In the genomic region with DNA sequence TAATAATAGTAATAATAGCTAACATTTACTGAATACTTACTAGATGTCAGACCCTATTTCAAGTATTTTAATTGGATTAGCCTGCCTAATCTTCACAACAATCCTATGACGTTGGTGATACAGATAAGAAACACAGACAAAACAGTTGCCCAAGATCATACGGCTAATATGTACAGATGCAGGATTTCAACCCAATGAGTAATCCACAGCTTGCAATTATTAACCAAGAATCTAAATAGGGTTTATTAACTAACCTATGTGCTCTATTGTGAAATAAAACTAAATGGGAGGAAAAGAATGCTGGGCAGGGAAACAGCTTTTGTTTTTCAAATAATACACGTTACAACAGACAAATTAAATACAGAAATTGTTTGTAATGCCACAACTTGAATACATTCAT, we compare ENCODE assay signal across 11 cellular contexts. TPM values are rescaled to one million over a fixed set of nuclear protein-coding genes. Genes with fewer than 3 reads are reported as not detected.
DNase-seq lines count a peak whose midpoint lies in the region; TF ChIP-seq lines count a peak whose summit lies in the region.
"Had no signal": no experiment of that assay in that cellular context is flagged by ENCODE, and none has a peak within 500 bp of the region (broad histone marks: within the 10 kb centered on the region; RNA-seq: fewer than 3 reads in every experiment).

No MANE protein-coding gene starts in this region.

- POLR2A ChIA-PET in HEK293 (lab: Yijun Ruan, JAX), result no interaction called here

- no peak overlapping the region for H3K9ac ChIP-seq in OCI-LY3 (ENCODE audit: low read length)
- H3K9ac ChIP-seq: neural progenitor cell had no signal

- peak overlapping the region; percentile 63 for H3K4me2 ChIP-seq in OCI-LY3 (ENCODE audit: low read length)
- H3K4me2 ChIP-seq: neural progenitor cell had no signal

- H3K27me3 ChIP-seq in OCI-LY3 (ENCODE audit: low read depth, low read length), result no peaks in the 10 kb centered on the region
- no peaks in the 10 kb centered on the region for H3K27me3 ChIP-seq in kidney epithelial cell (ENCODE audit: control insufficient read depth, insufficient read depth, low read length)
- H3K27me3 ChIP-seq in spleen (replicated peaks in 1 of 7), result no peaks in the 10 kb centered on the region
- no peaks in the 10 kb centered on the region for H3K27me3 ChIP-seq in Peyer's patch
- no peaks in the 10 kb centered on the region for H3K27me3 ChIP-seq in testis
- H3K27me3 ChIP-seq: neural progenitor cell had no signal

- H3K36me3 ChIP-seq in HEK293 (ENCODE audit: control insufficient read depth in 2 of 2, insufficient read depth in 1 of 2, low read length in 2 of 2) (no peaks in the 10 kb centered on the region), OCI-LY3 (replicated peaks; ENCODE audit: low read depth, low read length) (no peaks in the 10 kb centered on the region), kidney epithelial cell (ENCODE audit: control insufficient read depth, insufficient read depth, low read length) (no peaks in the 10 kb centered on the region), spleen (peaks cover 0 to 72% (median 10%) of the 10 kb centered on the region in 6 donors), Peyer's patch (peaks cover 0 to 13% (median 0%) of the 10 kb centered on the region in 3 donors), testis (ENCODE audit: low read depth, missing control alignments) (no peaks in the 10 kb centered on the region)
- H3K36me3 ChIP-seq: neural progenitor cell had no signal

- no peaks in the 10 kb centered on the region for H3K9me3 ChIP-seq in HEK293 (ENCODE audit: control insufficient read depth, insufficient read depth, low read depth, low read length)
- no peaks in the 10 kb centered on the region for H3K9me3 ChIP-seq in OCI-LY3 (ENCODE audit: insufficient read depth, low read length)
- no peaks in the 10 kb centered on the region for H3K9me3 ChIP-seq in spleen
- no peaks in the 10 kb centered on the region for H3K9me3 ChIP-seq in Peyer's patch
- H3K9me3 ChIP-seq in testis, result no peaks in the 10 kb centered on the region
- H3K9me3 ChIP-seq: Caco-2 had no signal

- 49 to 57% (median 54%) methylated on average over 3 of the region's 3 CpGs for WGBS in spleen, 5 donors
- WGBS in testis, 2 donors, result 36 to 50% methylated on average over 3 of the region's 3 CpGs

- H3K79me2 ChIP-seq in OCI-LY3 (ENCODE audit: low read length), result peaks cover 2% of the 10 kb centered on the region; the same call in 1 of the 2 replicates

- peak; percentile 34 for DNase-seq in GM03348 (ENCODE audit: low spot score)
- DNase-seq in kidney epithelial cell (ENCODE audit: low read depth), result peak; percentile 53
- no peak for DNase-seq in spleen
- no peak for DNase-seq in Peyer's patch
- DNase-seq in islet precursor cell, result no peak
- no peak for DNase-seq in testis
- DNase-seq: activated naive CD4-positive, alpha-beta T cell treated with anti-CD3 and anti-CD28 coated beads, Interleukin-2, amount 50 U/mL, for 16 hours had no signal

- H3K4me3 ChIP-seq in HEK293 (ENCODE audit: low read depth, low read length) (no peak overlapping the region), OCI-LY3 (ENCODE audit: low read length) (no peak overlapping the region), kidney epithelial cell (ENCODE audit: low read depth, low read length) (no peak overlapping the region), spleen (no peak overlapping the region), Peyer's patch (no peak overlapping the region), testis (no peak overlapping the region)
- H3K4me3 ChIP-seq: neural progenitor cell had no signal

- H3K4me1 ChIP-seq in HEK293 (ENCODE audit: control insufficient read depth, insufficient read depth, low read length) (peaks cover 8% of the 10 kb centered on the region; the same call in 1 of the 2 replicates), OCI-LY3 (ENCODE audit: low read length) (peaks cover 55% of the 10 kb centered on the region), spleen (peaks cover 0 to 36% (median 9%) of the 10 kb centered on the region in 6 donors), Peyer's patch (no peaks in the 10 kb centered on the region), testis (no peaks in the 10 kb centered on the region)
- H3K4me1 ChIP-seq: neural progenitor cell had no signal

- CTCF ChIA-PET in HEK293 (lab: Yijun Ruan, JAX), result interaction anchor here (0.6 to 0.7 kb wide), 2 partner anchors 94 to 1296 kb away, joined by 3 read pairs; no protein-coding TSS in a partner anchor

- TF ChIP-seq CTCF in HEK293 (tag by site-specific recombination; IDR thresholded peaks at IDR 0.05), result no peak
- no peak for TF ChIP-seq CTCF in OCI-LY3 (IDR thresholded peaks at IDR 0.05; ENCODE audit: low read depth, low read length)
- no peak for TF ChIP-seq CTCF in kidney epithelial cell (IDR thresholded peaks at IDR 0.05; ENCODE audit: insufficient read depth, low read length, poor library complexity, severe bottlenecking)
- no peak for TF ChIP-seq CTCF in spleen (IDR thresholded peaks at IDR 0.05 in 8 of 11, conservative IDR thresholded peaks at IDR 0.05 in 3 of 11)
- no peak for TF ChIP-seq CTCF in Peyer's patch (IDR thresholded peaks at IDR 0.05)
- no peak for TF ChIP-seq CTCF in testis (IDR thresholded peaks at IDR 0.05)

- intact Hi-C loops in spleen (cut with DNase I; ENCODE audit: low total_unique reads), result no loop called here
- intact Hi-C loops in testis (cut with DNase I; ENCODE audit: low total_unique reads), result no loop called here

- TF ChIP-seq POLR2A in spleen (IDR thresholded peaks at IDR 0.05) (no peak), Peyer's patch (IDR thresholded peaks at IDR 0.05) (no peak), testis (IDR thresholded peaks at IDR 0.05) (no peak)

- H3K27ac ChIP-seq in HEK293 (ENCODE audit: extremely low read depth, low read depth, low read length), result no peak overlapping the region
- 0 out of 2 replicates have a peak overlapping the region, but pooled peaks have one; percentile 53 for H3K27ac ChIP-seq in OCI-LY3 (ENCODE audit: low read length)
- no peak overlapping the region for H3K27ac ChIP-seq in spleen
- H3K27ac ChIP-seq in Peyer's patch, result no peak overlapping the region
- H3K27ac ChIP-seq in testis, result no peak overlapping the region
- H3K27ac ChIP-seq: neural progenitor cell had no signal

- H2AFZ ChIP-seq in OCI-LY3 (ENCODE audit: low read depth, low read length), result no peak overlapping the region
- H2AFZ ChIP-seq: neural progenitor cell had no signal

- no peaks in the 10 kb centered on the region for H4K20me1 ChIP-seq in OCI-LY3 (ENCODE audit: insufficient read depth, low read length)

TF ChIP-seq in HEK293, 187 proteins besides CTCF, POLR2A, EP300 and RAD21:
- TF ChIP-seq ZNF621 (tag by site-specific recombination; IDR thresholded peaks at IDR 0.05) (no peak), ZNF221 (tag by site-specific recombination; IDR thresholded peaks at IDR 0.05; ENCODE audit: borderline replicate concordance) (no peak), ZNF266 (tag by site-specific recombination; IDR thresholded peaks at IDR 0.05; ENCODE audit: low read depth) (no peak), ZEB2 (tag by site-specific recombination; IDR thresholded peaks at IDR 0.05) (peak; percentile 42), ZNF664 (tag by site-specific recombination; IDR thresholded peaks at IDR 0.05) (no peak), ZNF629 (tag by site-specific recombination; IDR thresholded peaks at IDR 0.05) (peak; percentile 56), ZNF354C (tag by site-specific recombination; IDR thresholded peaks at IDR 0.05; ENCODE audit: borderline replicate concordance, low read depth) (no peak)
- TF ChIP-seq, protein P1, sequence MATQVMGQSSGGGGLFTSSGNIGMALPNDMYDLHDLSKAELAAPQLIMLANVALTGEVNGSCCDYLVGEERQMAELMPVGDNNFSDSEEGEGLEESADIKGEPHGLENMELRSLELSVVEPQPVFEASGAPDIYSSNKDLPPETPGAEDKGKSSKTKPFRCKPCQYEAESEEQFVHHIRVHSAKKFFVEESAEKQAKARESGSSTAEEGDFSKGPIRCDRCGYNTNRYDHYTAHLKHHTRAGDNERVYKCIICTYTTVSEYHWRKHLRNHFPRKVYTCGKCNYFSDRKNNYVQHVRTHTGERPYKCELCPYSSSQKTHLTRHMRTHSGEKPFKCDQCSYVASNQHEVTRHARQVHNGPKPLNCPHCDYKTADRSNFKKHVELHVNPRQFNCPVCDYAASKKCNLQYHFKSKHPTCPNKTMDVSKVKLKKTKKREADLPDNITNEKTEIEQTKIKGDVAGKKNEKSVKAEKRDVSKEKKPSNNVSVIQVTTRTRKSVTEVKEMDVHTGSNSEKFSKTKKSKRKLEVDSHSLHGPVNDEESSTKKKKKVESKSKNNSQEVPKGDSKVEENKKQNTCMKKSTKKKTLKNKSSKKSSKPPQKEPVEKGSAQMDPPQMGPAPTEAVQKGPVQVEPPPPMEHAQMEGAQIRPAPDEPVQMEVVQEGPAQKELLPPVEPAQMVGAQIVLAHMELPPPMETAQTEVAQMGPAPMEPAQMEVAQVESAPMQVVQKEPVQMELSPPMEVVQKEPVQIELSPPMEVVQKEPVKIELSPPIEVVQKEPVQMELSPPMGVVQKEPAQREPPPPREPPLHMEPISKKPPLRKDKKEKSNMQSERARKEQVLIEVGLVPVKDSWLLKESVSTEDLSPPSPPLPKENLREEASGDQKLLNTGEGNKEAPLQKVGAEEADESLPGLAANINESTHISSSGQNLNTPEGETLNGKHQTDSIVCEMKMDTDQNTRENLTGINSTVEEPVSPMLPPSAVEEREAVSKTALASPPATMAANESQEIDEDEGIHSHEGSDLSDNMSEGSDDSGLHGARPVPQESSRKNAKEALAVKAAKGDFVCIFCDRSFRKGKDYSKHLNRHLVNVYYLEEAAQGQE (tag by site-specific recombination; IDR thresholded peaks at IDR 0.05), result no peak
TF ChIP-seq in HEK293: peak in this region for 2.

RNA-seq across cellular contexts. Expression of gene FBXO8, which starts 23.4 kb away (rescaled TPM):
- total RNA-seq in kidney epithelial cell, result 14.4 and 15.7 TPM in 2 replicates
- 10 to 100 TPM; 23.2 to 38.4 (median 30.0) TPM for total RNA-seq in spleen
- 10 to 100 TPM in 2 of 3 donors, 1 to 10 TPM in 1; 9.7 to 15.1 (median 14.8) TPM for polyA plus RNA-seq in spleen
- total RNA-seq in Peyer's patch, result 10 to 100 TPM; 24.8 to 36.3 (median 30.2) TPM
- 10 to 100 TPM; 22.6 to 24.5 TPM for total RNA-seq in testis
- 25.5 TPM for polyA plus RNA-seq in testis (ENCODE audit: insufficient read depth, low read depth, low replicate concordance)

RNA-seq across cellular contexts. Expression of gene CEP44, which starts 23.6 kb away (rescaled TPM):
- total RNA-seq in kidney epithelial cell (9.4 and 13.6 TPM in 2 replicates), spleen (10 to 100 TPM; 15.2 to 27.7 (median 19.7) TPM), Peyer's patch (10 to 100 TPM; 10.3 to 33.8 (median 15.7) TPM), testis (10 to 100 TPM; 20.4 to 32.5 TPM)
- polyA plus RNA-seq in spleen (1 to 10 TPM; 5.6 to 8.1 (median 6.3) TPM), testis (ENCODE audit: insufficient read depth, low read depth, low replicate concordance) (21.1 TPM)

Comparison
In these comparisons a context has a peak if more than half of its experiments do, and no peak if none do; other contexts are left out.
1. DNase-seq: peak in GM03348 (single experiment) and kidney epithelial cell (single experiment); none in spleen (single experiment), Peyer's patch (0 of 3), islet precursor cell (single experiment) and testis (single experiment).